41 cellular contexts compared by ENCODE assay signal in genomic region chr4:46908148-46908547, GRCh38. TPM values are rescaled to one million over a fixed set of nuclear protein-coding genes. Genes with fewer than 3 reads are reported as not detected.
"Had no signal": no experiment of that assay in that cellular context is flagged by ENCODE, and none has a peak within 500 bp of the region (broad histone marks: within the 10 kb centered on the region; RNA-seq: fewer than 3 reads in every experiment).

No MANE protein-coding gene starts in this region.

- H3K4me1 ChIP-seq: adrenal gland, body of pancreas, esophagus squamous epithelium, gastroesophageal sphincter, heart right ventricle had no signal

- FAIRE-seq: colon, endometrium, endothelial cell of umbilical vein had no signal

- H3K79me2 ChIP-seq: hepatocyte had no signal

- H3K4me3 ChIP-seq: adrenal gland, body of pancreas, esophagus squamous epithelium, gastroesophageal sphincter, heart right ventricle, hepatocyte had no signal

- H3K4me2 ChIP-seq: hepatocyte had no signal

- H3K27ac ChIP-seq: adrenal gland, body of pancreas, epithelial cell of prostate, esophagus squamous epithelium, gastroesophageal sphincter, heart right ventricle, hepatocyte, WERI-Rb-1 had no signal

- H3K36me3 ChIP-seq: adrenal gland, esophagus squamous epithelium, gastroesophageal sphincter, heart right ventricle, WERI-Rb-1 had no signal

- H2AFZ ChIP-seq: hepatocyte had no signal

- H3K9me3 Mint-ChIP-seq: activated B cell treated with CpG ODN at 0.5 μM for 24 hours; activated CD8-positive, alpha-beta T cell treated with anti-CD3 and anti-CD28 coated beads for 36 hours; activated naive CD8-positive, alpha-beta T cell treated with anti-CD3 and anti-CD28 coated beads, Interleukin-2, amount 50 U/mL, for 24 hours; T-helper 1 cell treated with Interleukin-12 subunit alpha and Interleukin-12 subunit beta and Interleukin-4 antibody, amounts not matched to agents 30 μg/mL and 1 μg/mL, for 36 hours had no signal

- H3K27me3 Mint-ChIP-seq: activated B cell treated with CpG ODN at 0.5 μM for 24 hours; activated CD8-positive, alpha-beta T cell treated with anti-CD3 and anti-CD28 coated beads for 36 hours; activated naive CD8-positive, alpha-beta T cell treated with anti-CD3 and anti-CD28 coated beads for 36 hours; activated naive CD8-positive, alpha-beta T cell treated with anti-CD3 and anti-CD28 coated beads, Interleukin-2, amount 50 U/mL, for 24 hours had no signal

- H3K36me3 Mint-ChIP-seq: activated naive CD8-positive, alpha-beta T cell treated with anti-CD3 and anti-CD28 coated beads for 36 hours had no signal

- H3K27ac Mint-ChIP-seq: activated B cell treated with CpG ODN at 0.5 μM for 24 hours; activated CD8-positive, alpha-beta T cell treated with anti-CD3 and anti-CD28 coated beads for 36 hours; activated naive CD8-positive, alpha-beta T cell treated with anti-CD3 and anti-CD28 coated beads for 36 hours; activated naive CD8-positive, alpha-beta T cell treated with anti-CD3 and anti-CD28 coated beads, Interleukin-2, amount 50 U/mL, for 24 hours; activated T-cell treated with anti-CD3 and anti-CD28 coated beads, Interleukin-2, amount 50 U/mL, for 72 hours; T-helper 1 cell treated with Interleukin-12 subunit alpha and Interleukin-12 subunit beta and Interleukin-4 antibody, amounts not matched to agents 30 μg/mL and 1 μg/mL, for 36 hours had no signal

- H3K27me3 ChIP-seq: adrenal gland, body of pancreas, esophagus squamous epithelium, gastroesophageal sphincter, heart right ventricle, hepatocyte had no signal

- H3K4me1 Mint-ChIP-seq: activated B cell treated with CpG ODN at 0.5 μM for 24 hours; activated naive CD8-positive, alpha-beta T cell treated with anti-CD3 and anti-CD28 coated beads for 36 hours; activated naive CD8-positive, alpha-beta T cell treated with anti-CD3 and anti-CD28 coated beads, Interleukin-2, amount 50 U/mL, for 24 hours had no signal

- ATAC-seq: activated CD4-positive, CD25-positive, alpha-beta regulatory T cell treated with anti-CD3 and anti-CD28 coated beads, Interleukin-2, amount 50 U/mL, for 24 hours; activated CD8-positive, alpha-beta T cell treated with anti-CD3 and anti-CD28 coated beads for 36 hours; activated naive CD8-positive, alpha-beta T cell treated with anti-CD3 and anti-CD28 coated beads, Interleukin-2, amount 50 U/mL, for 24 hours; activated T-cell treated with anti-CD3 and anti-CD28 coated beads, Interleukin-2, amount 50 U/mL, for 72 hours; body of pancreas; gastroesophageal sphincter; heart right ventricle had no signal

- H3K4me3 Mint-ChIP-seq: activated B cell treated with CpG ODN at 0.5 μM for 24 hours; activated CD8-positive, alpha-beta T cell treated with anti-CD3 and anti-CD28 coated beads for 36 hours; activated naive CD8-positive, alpha-beta T cell treated with anti-CD3 and anti-CD28 coated beads for 36 hours; activated naive CD8-positive, alpha-beta T cell treated with anti-CD3 and anti-CD28 coated beads, Interleukin-2, amount 50 U/mL, for 24 hours; activated T-cell treated with anti-CD3 and anti-CD28 coated beads, Interleukin-2, amount 50 U/mL, for 72 hours; T-helper 1 cell treated with Interleukin-12 subunit alpha and Interleukin-12 subunit beta and Interleukin-4 antibody, amounts not matched to agents 30 μg/mL and 1 μg/mL, for 36 hours had no signal

- H3K9me3 ChIP-seq: adrenal gland, body of pancreas, esophagus squamous epithelium, gastroesophageal sphincter had no signal

- DNase-seq: activated B cell treated with CpG ODN at 0.5 μM for 24 hours; activated CD4-positive, alpha-beta T cell treated with anti-CD3 and anti-CD28 coated beads for 48 hours; activated CD4-positive, alpha-beta T cell treated with anti-CD3 and anti-CD28 coated beads, Interleukin-2, amount 50 U/mL, for 1 hour; activated CD4-positive, alpha-beta T cell treated with anti-CD3 and anti-CD28 coated beads, Interleukin-2, amount 50 U/mL, for 48 hours; activated CD8-positive, alpha-beta memory T cell treated with anti-CD3 and anti-CD28 coated beads for 24 hours; activated CD8-positive, alpha-beta T cell treated with anti-CD3 and anti-CD28 coated beads for 36 hours; activated effector memory CD4-positive, alpha-beta T cell treated with Interleukin-2 at 50 U/mL for 16 hours; activated gamma-delta T cell treated with Interleukin-2 at 50 U/mL for 16 hours; activated naive CD4-positive, alpha-beta T cell treated with anti-CD3 and anti-CD28 coated beads, Interleukin-2, amount 50 U/mL, for 16 hours; activated naive CD4-positive, alpha-beta T cell treated with Interleukin-2 at 50 U/mL for 16 hours; activated naive CD8-positive, alpha-beta T cell treated with anti-CD3 and anti-CD28 coated beads for 36 hours; activated naive CD8-positive, alpha-beta T cell treated with anti-CD3 and anti-CD28 coated beads, Interleukin-2, amount 50 U/mL, for 24 hours; activated T-cell treated with anti-CD3 and anti-CD28 coated beads, Interleukin-2, amount 50 U/mL, for 1 hour; activated T-cell treated with anti-CD3 and anti-CD28 coated beads, Interleukin-2, amount 50 U/mL, for 72 hours; adrenal gland; amygdala; aorta; body of pancreas; caudate nucleus; cortex of kidney; dermis blood vessel endothelial cell; effector CD4-positive, alpha-beta T cell; esophagus squamous epithelium; foreskin melanocyte; heart right ventricle; T-helper 9 cell; WERI-Rb-1 had no signal

RNA-seq across cellular contexts. Expression of gene COX7B2, which starts 0.9 kb away (rescaled TPM):
- total RNA-seq: activated B cell treated with CpG ODN at 0.5 μM for 24 hours; activated CD8-positive, alpha-beta T cell treated with anti-CD3 and anti-CD28 coated beads for 36 hours; activated naive CD8-positive, alpha-beta T cell treated with anti-CD3 and anti-CD28 coated beads for 36 hours; activated T-cell treated with anti-CD3 and anti-CD28 coated beads, Interleukin-2, amount 50 U/mL, for 72 hours; adrenal gland; aorta; body of pancreas; chondrocyte; dermis blood vessel endothelial cell; endothelial cell of umbilical vein; esophagus squamous epithelium; fibroblast of lung; fibroblast of villous mesenchyme; gastroesophageal sphincter; glomerular endothelial cell; heart right ventricle; hepatocyte; T-helper 2 cell treated with Interferon-gamma antibody and Interleukin-4, amounts not matched to agents 100 ng/mL and 5 ng/mL, for 36 hours had no signal
- polyA plus RNA-seq: adrenal gland, aorta, endothelial cell of umbilical vein, esophagus, fibroblast of lung, heart right ventricle, hepatocyte had no signal
